ENCODE assay signal across 24 cellular contexts in genomic region chr15:29852201-29852600, GRCh38. TPM values are rescaled to one million over a fixed set of nuclear protein-coding genes. Genes with fewer than 3 reads are reported as not detected.
"Had no signal": no experiment of that assay in that cellular context is flagged by ENCODE, and none has a peak within 500 bp of the region (broad histone marks: within the 10 kb centered on the region; RNA-seq: fewer than 3 reads in every experiment).

No MANE protein-coding gene starts in this region.

- H3K27me3 Mint-ChIP-seq: T-helper 17 cell had no signal

- H3K27ac ChIP-seq: brain microvascular endothelial cell, Peyer's patch had no signal

- ATAC-seq: activated T-cell treated with anti-CD3 and anti-CD28 coated beads, Interleukin-2, amount 50 U/mL, for 4 hours; T-helper 17 cell had no signal

- H3K36me3 Mint-ChIP-seq: activated CD4-positive, alpha-beta memory T cell treated with anti-CD3 and anti-CD28 coated beads for 36 hours; activated naive CD8-positive, alpha-beta T cell had no signal

- H3K27ac Mint-ChIP-seq: activated CD4-positive, alpha-beta memory T cell treated with anti-CD3 and anti-CD28 coated beads for 36 hours; activated CD4-positive, alpha-beta T cell treated with anti-CD3 and anti-CD28 coated beads, Interleukin-2, amount 10 ng/mL, durations not matched to agents 7 days and 5 days; activated naive CD8-positive, alpha-beta T cell; T-helper 17 cell had no signal

- DNase-seq: activated CD4-positive, alpha-beta memory T cell treated with anti-CD3 and anti-CD28 coated beads for 36 hours; activated CD4-positive, alpha-beta T cell treated with anti-CD3 and anti-CD28 coated beads, Interleukin-2, amount 10 ng/mL, durations not matched to agents 7 days and 5 days; activated CD4-positive, CD25-positive, alpha-beta regulatory T cell; activated CD8-positive, alpha-beta memory T cell treated with anti-CD3 and anti-CD28 coated beads for 24 hours; activated effector memory CD4-positive, alpha-beta T cell treated with anti-CD3 and anti-CD28 coated beads, Interleukin-2, amount 50 U/mL, for 16 hours; activated naive CD4-positive, alpha-beta T cell treated with Interleukin-2 at 50 U/mL for 16 hours; activated T-cell treated with anti-CD3 and anti-CD28 coated beads, Interleukin-2, amount 50 U/mL, for 4 hours; brain microvascular endothelial cell; central memory CD4-positive, alpha-beta T cell; KG1; NCI-H1092; NCI-H1417; NCI-H1930; NCI-H2171 treated with DMSO at 0.1 percent for 48 hours; NCI-H226; NCI-H526; NCI-H82; NK-92 treated with Interleukin-12 subunit alpha and Interleukin-12 subunit beta, amount 100 ng/mL, for 24 hours; OCI-M1; Peyer's patch; SHP77 treated with DMSO at 0.1 percent for 48 hours; T-helper 17 cell; T-helper 9 cell had no signal

- H3K4me3 Mint-ChIP-seq: activated CD4-positive, alpha-beta memory T cell treated with anti-CD3 and anti-CD28 coated beads for 36 hours; activated CD4-positive, alpha-beta T cell treated with anti-CD3 and anti-CD28 coated beads, Interleukin-2, amount 10 ng/mL, durations not matched to agents 7 days and 5 days; activated naive CD8-positive, alpha-beta T cell; activated T-cell treated with anti-CD3 and anti-CD28 coated beads, Interleukin-2, amount 50 U/mL, for 4 hours; T-helper 17 cell had no signal

- H3K4me1 Mint-ChIP-seq: activated CD4-positive, alpha-beta T cell treated with anti-CD3 and anti-CD28 coated beads, Interleukin-2, amount 10 ng/mL, durations not matched to agents 7 days and 5 days; T-helper 17 cell had no signal

RNA-seq across cellular contexts. Expression of gene TJP1, which starts 29.9 kb away (rescaled TPM):
- total RNA-seq: activated CD4-positive, alpha-beta memory T cell treated with anti-CD3 and anti-CD28 coated beads for 36 hours; activated CD4-positive, alpha-beta T cell treated with anti-CD3 and anti-CD28 coated beads, Interleukin-2, amount 10 ng/mL, durations not matched to agents 7 days and 5 days had no signal
